ENCODE assay signal across 16 cellular contexts in the genomic region with DNA sequence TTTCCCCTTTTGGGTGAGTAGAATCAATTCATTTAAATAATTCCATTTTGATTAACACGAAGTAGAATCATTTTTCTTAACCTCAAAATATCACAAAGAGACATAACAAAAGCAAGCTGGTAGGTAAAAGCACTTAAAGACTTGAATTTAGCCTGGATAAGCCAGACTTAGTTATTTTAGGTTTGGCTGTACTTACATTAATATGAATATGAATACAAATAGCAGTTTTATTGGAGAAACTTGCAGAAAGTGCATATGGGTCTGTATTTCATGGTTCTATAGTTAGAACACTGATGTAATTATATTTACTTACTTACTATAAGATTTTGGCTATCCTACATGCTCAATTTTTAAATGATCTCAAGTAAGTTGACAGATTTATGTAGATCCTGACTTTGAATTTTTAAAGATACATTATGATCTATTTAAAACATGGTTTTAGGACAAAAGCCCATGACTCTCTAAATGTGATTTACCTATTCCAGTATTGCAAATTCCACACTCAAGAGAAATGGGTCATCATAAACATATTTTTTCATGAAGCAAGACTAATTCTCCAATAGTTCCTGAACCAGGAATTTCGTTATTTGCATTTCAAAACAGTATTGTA.
A peak's percentile ranks its signal among the peaks of the same experiment; 100 is the strongest.
DNase-seq lines count a peak whose midpoint lies in the region; ATAC-seq and TF ChIP-seq lines count a peak whose summit lies in the region.
"Had no signal": no experiment of that assay in that cellular context is flagged by ENCODE, and none has a peak within 500 bp of the region (broad histone marks: within the 10 kb centered on the region; RNA-seq: fewer than 3 reads in every experiment).

No MANE protein-coding gene starts in this region.

- no peaks in the 10 kb centered on the region for H3K79me1 ChIP-seq in neuronal stem cell (ENCODE audit: low read depth, low read length)

- H3F3A ChIP-seq in GM23338 (replicated peaks; ENCODE audit: low read depth), result no peaks in the 10 kb centered on the region

- H2BK12ac ChIP-seq in neuronal stem cell (ENCODE audit: low read length), result no peak overlapping the region

- H3K4me2 ChIP-seq in GM23338 (peak overlapping the region; percentile 52), neuronal stem cell (ENCODE audit: insufficient read depth, low read length, poor library complexity, severe bottlenecking) (no peak overlapping the region)
- H3K4me2 ChIP-seq: BLaER1 treated with 17β-estradiol and CSF1 and Interleukin-3, amounts not matched to agents 10 nM and 100 nM had no signal

- H3K36me3 Mint-ChIP-seq in GM23338 (ENCODE audit: low read depth) (no peaks in the 10 kb centered on the region), endodermal cell (ENCODE audit: low read depth) (no peaks in the 10 kb centered on the region)
- H3K36me3 Mint-ChIP-seq: CD8-positive, alpha-beta T cell had no signal

- H3K79me2 ChIP-seq in GM23338 (replicated peaks; ENCODE audit: insufficient read depth), result no peaks in the 10 kb centered on the region

- H2AFZ ChIP-seq in GM23338 (no peak overlapping the region), neuronal stem cell (ENCODE audit: low read length) (peak overlapping the region; percentile 18)

- H4K8ac ChIP-seq in neuronal stem cell (ENCODE audit: low read depth, low read length), result no peak overlapping the region

- ATAC-seq in GM23338 (no peak), HG03571 (IDR thresholded peaks at IDR 0.05; ENCODE audit: unreplicated experiment) (no peak)
- ATAC-seq: CD8-positive, alpha-beta T cell had no signal

- H3K9me2 ChIP-seq in GM23338 (ENCODE audit: insufficient read depth), result 0 out of 2 replicates have a peak, but pooled peaks cover 2% of the 10 kb centered on the region

- intact Hi-C loops in posterior cingulate gyrus (cut with DNase I), result no loop called here

- DNase-seq in GM23338 (ENCODE audit: low spot score) (no peak), endodermal cell (no peak), neuronal stem cell (ENCODE audit: low spot score) (no peak), posterior cingulate gyrus (no peak)
- DNase-seq in stimulated activated CD4-positive, alpha-beta T cell treated with anti-CD3 and anti-CD28 coated beads, Interleukin-4, amount 100 ng/mL, for 24 hours, result no peak
- DNase-seq: 8988T; Calu3; CD8-positive, alpha-beta T cell; DMS79 treated with DMSO at 0.1 percent for 48 hours; GF-D8; HCEC 1CT had no signal

- no peak overlapping the region for H3K14ac ChIP-seq in neuronal stem cell (ENCODE audit: low read length)

- no peak overlapping the region for H2BK120ac ChIP-seq in neuronal stem cell (ENCODE audit: low read depth, low read length)

- no peak overlapping the region for H3K23ac ChIP-seq in neuronal stem cell (ENCODE audit: low read depth, low read length, poor library complexity)

- H3K9ac ChIP-seq in HUES64 (ENCODE audit: low read depth, low read length), result no peak overlapping the region
- no peak overlapping the region for H3K9ac ChIP-seq in endodermal cell (ENCODE audit: extremely low read depth, low read length, poor library complexity, severe bottlenecking)
- no peak overlapping the region for H3K9ac ChIP-seq in neuronal stem cell (ENCODE audit: low read depth, low read length, poor library complexity)
- H3K9ac ChIP-seq: BLaER1 treated with 17β-estradiol and CSF1 and Interleukin-3, amounts not matched to agents 10 nM and 100 nM had no signal

- H3K36me3 ChIP-seq in GM23338 (ENCODE audit: insufficient read depth) (no peaks in the 10 kb centered on the region), HUES64 (ENCODE audit: insufficient read depth, low read length) (no peaks in the 10 kb centered on the region), endodermal cell (ENCODE audit: control insufficient read depth, insufficient read depth, low read length) (no peaks in the 10 kb centered on the region), neuronal stem cell (replicated peaks in 1 of 2; ENCODE audit: control insufficient read depth in 2 of 2, insufficient read depth in 2 of 2, low read length in 2 of 2) (no peaks in the 10 kb centered on the region)
- H3K36me3 ChIP-seq: BLaER1 treated with 17β-estradiol and CSF1 and Interleukin-3, amounts not matched to agents 10 nM and 100 nM had no signal

- WGBS in HUES64, result 71% methylated on average over 1 of the region's 2 CpGs
- WGBS in endodermal cell (ENCODE audit: insufficient coverage in 1 of 2, insufficient read length in 1 of 2), 2 experiments, result 0 to 67% methylated on average over 1 to 2 of the region's 2 CpGs
- no CpG with 5 or more reads among the region's 2 CpGs for WGBS in neuronal stem cell (ENCODE audit: extremely low coverage in 2 of 2, insufficient read length in 2 of 2, insufficient replicate concordance in 1 of 2), 2 donors

- no peak overlapping the region for H2BK15ac ChIP-seq in neuronal stem cell (ENCODE audit: low read length)

- no peak overlapping the region for H3K18ac ChIP-seq in neuronal stem cell (ENCODE audit: low read length)

- no peak overlapping the region for H2AK5ac ChIP-seq in neuronal stem cell (ENCODE audit: low read depth, low read length)

- H3K4me3 Mint-ChIP-seq in GM23338 (no peak overlapping the region), endodermal cell (no peak overlapping the region)
- H3K4me3 Mint-ChIP-seq: B cell; CD8-positive, alpha-beta T cell had no signal

- H3K27ac Mint-ChIP-seq in GM23338 (no peak overlapping the region; the same call in 1 of the 2 replicates), endodermal cell (no peak overlapping the region)
- H3K27ac Mint-ChIP-seq: B cell; CD8-positive, alpha-beta T cell had no signal

- H2BK5ac ChIP-seq in neuronal stem cell (ENCODE audit: low read length), result no peak overlapping the region

- H3K27me3 Mint-ChIP-seq in GM23338 (ENCODE audit: insufficient read depth, low read depth, poor library complexity) (no peaks in the 10 kb centered on the region), endodermal cell (ENCODE audit: insufficient read depth) (no peaks in the 10 kb centered on the region)
- H3K27me3 Mint-ChIP-seq: B cell had no signal

- H3K27ac ChIP-seq in GM23338 (ENCODE audit: low read depth) (peak overlapping the region; percentile 43; the same call in 1 of the 2 replicates), HUES64 (ENCODE audit: low read depth, low read length) (peak overlapping the region; percentile 5; the same call in 1 of the 2 replicates), endodermal cell (ENCODE audit: low read depth, low read length) (peak overlapping the region; percentile 14), neuronal stem cell (replicated peaks; ENCODE audit: low read length) (no peak overlapping the region)
- H3K27ac ChIP-seq: BLaER1 treated with 17β-estradiol and CSF1 and Interleukin-3, amounts not matched to agents 10 nM and 100 nM; HL-60 had no signal

- H3K4me3 ChIP-seq in GM23338, result peak overlapping the region; percentile 5; the same call in 1 of the 2 replicates
- H3K4me3 ChIP-seq in HUES64 (ENCODE audit: low read length), result no peak overlapping the region
- no peak overlapping the region for H3K4me3 ChIP-seq in endodermal cell (ENCODE audit: low read length)
- H3K4me3 ChIP-seq in neuronal stem cell (ENCODE audit: low read length in 2 of 2), result no peak overlapping the region
- H3K4me3 ChIP-seq: BLaER1 treated with 17β-estradiol and CSF1 and Interleukin-3, amounts not matched to agents 10 nM and 100 nM had no signal

- H3K4me1 ChIP-seq in GM23338 (ENCODE audit: insufficient read depth), result peaks cover 30% of the 10 kb centered on the region
- peaks cover 27% of the 10 kb centered on the region for H3K4me1 ChIP-seq in HUES64 (ENCODE audit: insufficient read depth, low read length)
- H3K4me1 ChIP-seq in endodermal cell (ENCODE audit: control insufficient read depth, insufficient read depth, low read length), result no peaks in the 10 kb centered on the region
- peaks cover 0 to 3% of the 10 kb centered on the region in 2 donors for H3K4me1 ChIP-seq in neuronal stem cell (ENCODE audit: control insufficient read depth in 2 of 2, insufficient read depth in 1 of 2, low read depth in 1 of 2, low read length in 2 of 2)
- H3K4me1 ChIP-seq: BLaER1 treated with 17β-estradiol and CSF1 and Interleukin-3, amounts not matched to agents 10 nM and 100 nM had no signal

- no peak overlapping the region for H4K91ac ChIP-seq in neuronal stem cell (ENCODE audit: low read depth, low read length, poor library complexity)

- H3K9me3 Mint-ChIP-seq in GM23338 (no peaks in the 10 kb centered on the region), endodermal cell (no peaks in the 10 kb centered on the region)

- TF ChIP-seq CTCF in GM23338 (conservative IDR thresholded peaks at IDR 0.05; ENCODE audit: low read depth in 2 of 2) (no peak), endodermal cell (conservative IDR thresholded peaks at IDR 0.05) (no peak)

- H3K4me1 Mint-ChIP-seq in GM23338 (peaks cover 19% of the 10 kb centered on the region), endodermal cell (peaks cover 12% of the 10 kb centered on the region)
- H3K4me1 Mint-ChIP-seq: B cell had no signal

- H3K27me3 ChIP-seq in GM23338 (ENCODE audit: insufficient read depth), result no peaks in the 10 kb centered on the region
- H3K27me3 ChIP-seq in HUES64 (ENCODE audit: insufficient read depth, low read length), result no peaks in the 10 kb centered on the region
- no peaks in the 10 kb centered on the region for H3K27me3 ChIP-seq in endodermal cell (ENCODE audit: control insufficient read depth, insufficient read depth, low read length, poor library complexity, severe bottlenecking)
- no peaks in the 10 kb centered on the region for H3K27me3 ChIP-seq in neuronal stem cell (ENCODE audit: control insufficient read depth in 3 of 3, insufficient read depth in 3 of 3, low read depth in 1 of 3, low read length in 3 of 3)
- H3K27me3 ChIP-seq: BLaER1 treated with 17β-estradiol and CSF1 and Interleukin-3, amounts not matched to agents 10 nM and 100 nM had no signal

- no peak overlapping the region for H3K4ac ChIP-seq in neuronal stem cell (ENCODE audit: low read length)

- no peaks in the 10 kb centered on the region for H3K9me3 ChIP-seq in HUES64 (ENCODE audit: insufficient read depth, low read depth, low read length)
- H3K9me3 ChIP-seq in endodermal cell (ENCODE audit: control insufficient read depth, low read length), result no peaks in the 10 kb centered on the region
- no peaks in the 10 kb centered on the region for H3K9me3 ChIP-seq in neuronal stem cell (replicated peaks in 1 of 2; ENCODE audit: control insufficient read depth in 2 of 2, insufficient read depth in 1 of 2, low read depth in 1 of 2, low read length in 2 of 2)
- H3K9me3 ChIP-seq: BLaER1 treated with 17β-estradiol and CSF1 and Interleukin-3, amounts not matched to agents 10 nM and 100 nM had no signal

- H4K20me1 ChIP-seq in GM23338 (replicated peaks; ENCODE audit: insufficient read depth), result no peaks in the 10 kb centered on the region
- H4K20me1 ChIP-seq: BLaER1 treated with 17β-estradiol and CSF1 and Interleukin-3, amounts not matched to agents 10 nM and 100 nM had no signal

TF ChIP-seq in GM23338, 12 proteins besides CTCF, POLR2A, EP300 and RAD21 (continues in another document):
- TF ChIP-seq JUNB (IDR thresholded peaks at IDR 0.05; ENCODE audit: unreplicated experiment) (no peak), ZNF114 (CRISPR knock-in tag; IDR thresholded peaks at IDR 0.05) (no peak), CREB1 (CRISPR knock-in tag; IDR thresholded peaks at IDR 0.05; ENCODE audit: low read depth) (no peak), STAT1 (IDR thresholded peaks at IDR 0.05; ENCODE audit: unreplicated experiment) (no peak)
